Comparison of ENCODE assay signal across 8 cellular contexts in genomic region chr6:21188505-21189223, GRCh38.
DNase-seq lines count a peak whose midpoint lies in the region; ATAC-seq and TF ChIP-seq lines count a peak whose summit lies in the region.
"Had no signal": no experiment of that assay in that cellular context is flagged by ENCODE, and none has a peak within 500 bp of the region (broad histone marks: within the 10 kb centered on the region; RNA-seq: fewer than 3 reads in every experiment).

No MANE protein-coding gene starts in this region.

- H4K20me1 ChIP-seq in OCI-LY1 (ENCODE audit: insufficient read depth, low read length): no peaks in the 10 kb centered on the region

- H3K9me3 ChIP-seq in OCI-LY1 (ENCODE audit: low read length): no peaks in the 10 kb centered on the region

- peaks cover 3% of the 10 kb centered on the region for H3K27me3 Mint-ChIP-seq in nephron (ENCODE audit: low read depth)

- H3K4me2 ChIP-seq in OCI-LY1 (ENCODE audit: low read length): no peak overlapping the region

- no peaks in the 10 kb centered on the region for H3F3A ChIP-seq in OCI-LY1 (ENCODE audit: insufficient read depth, low read length)

- H3K9me3 Mint-ChIP-seq in nephron: no peaks in the 10 kb centered on the region

- DNase-seq in SIG-M5 (lab: John Stamatoyannopoulos, UW): no peak
- DNase-seq in T-helper 9 cell: no peak
- DNase-seq: activated CD4-positive, alpha-beta T cell treated with anti-CD3 and anti-CD28 coated beads, Interleukin-2, amount 50 U/mL, for 1 hour had no signal

- H3K27me3 ChIP-seq in OCI-LY1 (ENCODE audit: insufficient read depth, low read length): no peaks in the 10 kb centered on the region

- H2AFZ ChIP-seq in OCI-LY1 (ENCODE audit: low read length): 0 out of 2 replicates have a peak overlapping the region, but pooled peaks have one; percentile 20

- H3K4me3 Mint-ChIP-seq in nephron: no peak overlapping the region

- H3K4me1 ChIP-seq in OCI-LY1 (ENCODE audit: insufficient read depth, low read length, severe bottlenecking): peaks cover 10% of the 10 kb centered on the region

- H3K4me1 Mint-ChIP-seq in nephron: peaks cover 22% of the 10 kb centered on the region

- H3K36me3 ChIP-seq in OCI-LY1 (ENCODE audit: insufficient read depth, low read length): no peaks in the 10 kb centered on the region

- peak overlapping the region; percentile 43 for H3K27ac ChIP-seq in OCI-LY1 (ENCODE audit: low read depth, low read length, poor library complexity, severe bottlenecking)

- H3K27ac Mint-ChIP-seq in nephron: peak overlapping the region in 2 of 3 experiments; percentile 3 to 30

- ATAC-seq in GM19397 (IDR thresholded peaks at IDR 0.05; ENCODE audit: unreplicated experiment): peak; percentile 53
- peak; percentile 45 for ATAC-seq in HG03571 (IDR thresholded peaks at IDR 0.05; ENCODE audit: unreplicated experiment)
- ATAC-seq in HG02678 (IDR thresholded peaks at IDR 0.05; ENCODE audit: unreplicated experiment): no peak

- H3K9me2 ChIP-seq in OCI-LY1 (ENCODE audit: low read depth, low read length): no peaks in the 10 kb centered on the region

- H3K4me3 ChIP-seq in OCI-LY1 (ENCODE audit: low read depth, low read length, poor library complexity, severe bottlenecking): no peak overlapping the region

- H3K79me2 ChIP-seq in OCI-LY1 (ENCODE audit: insufficient read depth, low read length): no peaks in the 10 kb centered on the region

- peaks cover 4% of the 10 kb centered on the region for H3K36me3 Mint-ChIP-seq in nephron (ENCODE audit: low read depth)

- TF ChIP-seq CTCF in OCI-LY1 (IDR thresholded peaks at IDR 0.05; ENCODE audit: low read length) (no peak), nephron (IDR thresholded peaks at IDR 0.05; ENCODE audit: unreplicated experiment in 3 of 3) (no peak)

- no peak overlapping the region for H3K9ac ChIP-seq in OCI-LY1 (ENCODE audit: low read length)
